27 cellular contexts compared by ENCODE assay signal in genomic region chr10:36885746-36886145, GRCh38.
"Had no signal": no experiment of that assay in that cellular context is flagged by ENCODE, and none has a peak within 500 bp of the region (broad histone marks: within the 10 kb centered on the region; RNA-seq: fewer than 3 reads in every experiment).

No MANE protein-coding gene starts in this region.

- H3K4me3 ChIP-seq: colonic mucosa, esophagus squamous epithelium, gastrocnemius medialis, heart right ventricle, left lung, lower lobe of right lung, mucosa of descending colon had no signal

- H3K9me3 ChIP-seq: colonic mucosa, esophagus squamous epithelium, gastrocnemius medialis, heart right ventricle, left lung, lower lobe of right lung, mucosa of descending colon had no signal

- H3K36me3 ChIP-seq: colonic mucosa, esophagus squamous epithelium, gastrocnemius medialis, heart right ventricle, left lung, lower lobe of right lung had no signal

- H3K36me3 Mint-ChIP-seq: mesothelial cell of epicardium had no signal

- H3K27ac ChIP-seq: colonic mucosa, epithelial cell of prostate, esophagus squamous epithelium, gastrocnemius medialis, heart right ventricle, left lung, lower lobe of right lung had no signal

- H3K27me3 Mint-ChIP-seq: dendritic cell treated with granulocyte-macrophage colony-stimulating factor and Interleukin-4, amounts not matched to agents 40 ng/mL and 50 ng/mL, for 4 days; effector memory CD8-positive, alpha-beta T cell had no signal

- DNase-seq: colonic mucosa; cortex of kidney; effector CD8-positive, alpha-beta T cell; effector memory CD8-positive, alpha-beta T cell; endodermal cell; erythroblast; esophagus squamous epithelium; foreskin fibroblast; foreskin melanocyte; gastrocnemius medialis; glutamatergic neuron; head of caudate nucleus; heart right ventricle; hippocampal formation; left cardiac atrium; left lung; left ventricle myocardium superior; lower lobe of right lung; mesenchymal stem cell; mucosa of descending colon had no signal

- H3K4me1 Mint-ChIP-seq: endodermal cell, mesothelial cell of epicardium had no signal

- ATAC-seq: effector memory CD8-positive, alpha-beta T cell; esophagus mucosa; gastrocnemius medialis; left cardiac atrium; left lung; mucosa of descending colon had no signal

- H3K4me1 ChIP-seq: colonic mucosa, esophagus squamous epithelium, gastrocnemius medialis, left lung, lower lobe of right lung had no signal

- H3K27me3 ChIP-seq: colonic mucosa, esophagus squamous epithelium, gastrocnemius medialis, left lung had no signal

- FAIRE-seq: endometrium, islet of Langerhans, keratinocyte had no signal

- H3K4me3 Mint-ChIP-seq: dendritic cell treated with granulocyte-macrophage colony-stimulating factor and Interleukin-4, amounts not matched to agents 40 ng/mL and 50 ng/mL, for 4 days; effector memory CD8-positive, alpha-beta T cell; endodermal cell; mesothelial cell of epicardium had no signal

- H3K27ac Mint-ChIP-seq: dendritic cell treated with granulocyte-macrophage colony-stimulating factor and Interleukin-4, amounts not matched to agents 40 ng/mL and 50 ng/mL, for 4 days; effector memory CD8-positive, alpha-beta T cell; endodermal cell; mesothelial cell of epicardium had no signal

- H3K9me3 Mint-ChIP-seq: dendritic cell treated with granulocyte-macrophage colony-stimulating factor and Interleukin-4, amounts not matched to agents 40 ng/mL and 50 ng/mL, for 4 days had no signal
